In the genomic region with DNA sequence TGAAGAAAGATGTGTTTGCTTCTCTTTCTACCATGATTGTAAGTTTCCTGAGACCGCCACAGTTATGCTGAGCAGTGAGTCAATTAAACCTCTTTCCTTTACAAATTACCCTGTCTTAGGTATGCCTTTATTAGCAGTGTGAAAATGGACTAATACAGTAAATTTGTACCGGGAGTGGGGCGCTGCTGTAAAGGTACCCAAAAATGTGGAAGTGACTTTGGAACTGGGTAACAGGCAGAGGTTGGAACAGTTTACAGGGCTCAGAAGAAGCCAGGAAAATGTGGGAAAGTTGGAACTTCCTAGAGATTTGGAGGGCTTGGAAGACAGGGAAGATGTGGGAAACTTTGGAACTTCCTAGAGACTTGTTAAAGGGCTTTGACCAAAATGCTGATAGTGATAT, we compare ENCODE assay signal across 2 cellular contexts.
TF ChIP-seq lines count a peak whose summit lies in the region.

No MANE protein-coding gene starts in this region.

TF ChIP-seq in HEK293, 187 proteins besides CTCF, POLR2A, EP300 and RAD21:
- TF ChIP-seq ZNF184 (tag by site-specific recombination; IDR thresholded peaks at IDR 0.05), result no peak
- TF ChIP-seq ZNF707 (tag by site-specific recombination; IDR thresholded peaks at IDR 0.05), result peak; percentile 71
- no peak for TF ChIP-seq ZNF239 (tag by site-specific recombination; IDR thresholded peaks at IDR 0.05)

TF ChIP-seq in K562, 482 proteins besides CTCF, POLR2A, EP300 and RAD21:
- TF ChIP-seq KLF10 (CRISPR knock-in tag; IDR thresholded peaks at IDR 0.05), result no peak
- peak; percentile 88 for TF ChIP-seq ZNF707 (CRISPR knock-in tag; conservative IDR thresholded peaks at IDR 0.05)
- no peak for TF ChIP-seq POLR2G (IDR thresholded peaks at IDR 0.05; ENCODE audit: low read depth, low read length)
- TF ChIP-seq ZNF316 (IDR thresholded peaks at IDR 0.05), result no peak
